ENCODE assay signal across 9 cellular contexts in genomic region chr2:151297882-151298281, GRCh38. TPM values are rescaled to one million over a fixed set of nuclear protein-coding genes. Genes with fewer than 3 reads are reported as not detected.
DNase-seq lines count a peak whose midpoint lies in the region; ATAC-seq, FAIRE-seq and TF ChIP-seq lines count a peak whose summit lies in the region.
"Had no signal": no experiment of that assay in that cellular context is flagged by ENCODE, and none has a peak within 500 bp of the region (broad histone marks: within the 10 kb centered on the region; RNA-seq: fewer than 3 reads in every experiment).

No MANE protein-coding gene starts in this region.

- BruUV-seq in endothelial cell of umbilical vein (replicated peaks; lab: Mats Ljungman, UMichigan): no TSS peak

- TF ChIP-seq POLR2A in endothelial cell of umbilical vein (IDR thresholded peaks at IDR 0.05; ENCODE audit: low read depth, low read length): peak; percentile 52

- H3K4me3 ChIP-seq in endothelial cell of umbilical vein (replicated peaks in 1 of 3; ENCODE audit: insufficient read depth in 1 of 3, low read depth in 1 of 3, low read length in 3 of 3): no peak overlapping the region
- H3K4me3 ChIP-seq: lung had no signal

- no peaks in the 10 kb centered on the region for H3K9me3 ChIP-seq in endothelial cell of umbilical vein (replicated peaks; ENCODE audit: control insufficient read depth, insufficient read depth, low read length)

- H3K4me1 ChIP-seq in endothelial cell of umbilical vein (ENCODE audit: control insufficient read depth, extremely low read depth, insufficient read depth, low read length): peaks cover 16% of the 10 kb centered on the region

- intact Hi-C loops in endothelial cell of umbilical vein (cut with micrococcal nuclease): loop anchor here (1.0 kb wide), 1 partner anchor 9 kb away; the partner anchor contains the start of gene NMI

- CTCF ChIA-PET in endothelial cell of umbilical vein (lab: Charles Lee): interaction anchor here (0.7 to 2.2 kb wide), 10 partner anchors 9 to 140 kb away, joined by 3 to 9 read pairs (median 3); partner anchors contain the start of genes NMI and RIF1

- no peaks in the 10 kb centered on the region for H3K27me3 ChIP-seq in endothelial cell of umbilical vein (ENCODE audit: control insufficient read depth in 2 of 2, insufficient read depth in 2 of 2, low read length in 2 of 2)

- ATAC-seq in GM18498 (IDR thresholded peaks at IDR 0.05; ENCODE audit: unreplicated experiment) (peak; percentile 90), GM21526 (IDR thresholded peaks at IDR 0.05; ENCODE audit: low FRiP score, unreplicated experiment) (peak; percentile 98), HG03520 (IDR thresholded peaks at IDR 0.05; ENCODE audit: unreplicated experiment) (peak; percentile 68)

- DNase-seq in endothelial cell of umbilical vein (ENCODE audit: low read depth, low spot score) (peak; percentile 92), NCI-H510A (lab: John Stamatoyannopoulos, UW) (no peak), HuH-7 (ENCODE audit: low spot score) (no peak), LoVo (ENCODE audit: low spot score) (no peak)
- DNase-seq in stimulated activated CD4-positive, alpha-beta T cell treated with anti-CD3 and anti-CD28 coated beads, Interleukin-15, amount 100 ng/mL, for 24 hours: no peak

- H3K79me2 ChIP-seq in endothelial cell of umbilical vein (ENCODE audit: control insufficient read depth, insufficient read depth, low read length): no peaks in the 10 kb centered on the region

- no peaks in the 10 kb centered on the region for H3K36me3 ChIP-seq in endothelial cell of umbilical vein (ENCODE audit: control insufficient read depth in 2 of 2, extremely low read depth in 1 of 2, insufficient read depth in 2 of 2, low read length in 2 of 2)

- dilution Hi-C loops in endothelial cell of umbilical vein (cut with MboI; ENCODE audit: extremely low pct_ligation_motif_present, low sequenced_read_pairs): no loop called here

- peak overlapping the region; percentile 71 for H3K27ac ChIP-seq in endothelial cell of umbilical vein (ENCODE audit: insufficient read depth, low read depth, low read length)

- H4K20me1 ChIP-seq in endothelial cell of umbilical vein (replicated peaks; ENCODE audit: control insufficient read depth, extremely low read depth, insufficient read depth, low read length): no peaks in the 10 kb centered on the region

- H3K9ac ChIP-seq in endothelial cell of umbilical vein (replicated peaks; ENCODE audit: extremely low read depth, insufficient read depth, low read length): no peak overlapping the region

- H2AFZ ChIP-seq in endothelial cell of umbilical vein (ENCODE audit: low read depth, low read length): peak overlapping the region; percentile 77

- no peaks in the 10 kb centered on the region for H3K9me1 ChIP-seq in endothelial cell of umbilical vein (replicated peaks; ENCODE audit: control insufficient read depth, extremely low read depth, insufficient read depth, low read length)

- POLR2A ChIA-PET in endothelial cell of umbilical vein (lab: Charles Lee): no interaction called here

- TF ChIP-seq CTCF in endothelial cell of umbilical vein (IDR thresholded peaks at IDR 0.05; ENCODE audit: extremely low read depth in 1 of 2, insufficient read depth in 1 of 2, low read depth in 1 of 2, low read length in 2 of 2): no peak

- FAIRE-seq in endothelial cell of umbilical vein (lab: Jason Lieb, UNC): peak; percentile 93

- H3K4me2 ChIP-seq in endothelial cell of umbilical vein (ENCODE audit: insufficient read depth, low read length): peak overlapping the region; percentile 86

TF ChIP-seq in endothelial cell of umbilical vein, 7 proteins besides CTCF, POLR2A, EP300 and RAD21:
- TF ChIP-seq GATA2 (IDR thresholded peaks at IDR 0.05; ENCODE audit: insufficient read depth, insufficient read length, low read depth, low read length): peak; percentile 99
- TF ChIP-seq EZH2 (IDR thresholded peaks at IDR 0.05; ENCODE audit: borderline replicate concordance, low read depth, low read length, severe bottlenecking): no peak
- TF ChIP-seq MYC (IDR thresholded peaks at IDR 0.05; ENCODE audit: low read depth, low read length): no peak
- peak; percentile 63 for TF ChIP-seq POLR2AphosphoS5 (IDR thresholded peaks at IDR 0.05; ENCODE audit: insufficient read depth, low read depth, low read length)
- TF ChIP-seq JUN (IDR thresholded peaks at IDR 0.05; ENCODE audit: borderline replicate concordance, insufficient read depth, insufficient read length, low read depth): peak; percentile 78
- peak; percentile 61 for TF ChIP-seq FOS (IDR thresholded peaks at IDR 0.05; ENCODE audit: borderline replicate concordance, insufficient read depth, low read length)
- TF ChIP-seq, protein P1, sequence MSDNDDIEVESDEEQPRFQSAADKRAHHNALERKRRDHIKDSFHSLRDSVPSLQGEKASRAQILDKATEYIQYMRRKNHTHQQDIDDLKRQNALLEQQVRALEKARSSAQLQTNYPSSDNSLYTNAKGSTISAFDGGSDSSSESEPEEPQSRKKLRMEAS (IDR thresholded peaks at IDR 0.05; ENCODE audit: insufficient read depth, insufficient read length): no peak

RNA-seq across cellular contexts. Expression of gene NMI, which starts 8.4 kb away (rescaled TPM):
- 17.1 and 24.9 TPM in 2 replicates for total RNA-seq in endothelial cell of umbilical vein
- polyA plus RNA-seq in endothelial cell of umbilical vein: 3.5 and 6.0 TPM in 2 replicates
- 12.1 and 14.0 TPM in 2 replicates for polyA plus RNA-seq in endothelial cell of umbilical vein (2011; cell fraction: cytosol; rRNA removed)
- 5.2 and 8.8 TPM in 2 replicates for polyA plus RNA-seq in endothelial cell of umbilical vein (2011; cell fraction: nucleus; rRNA removed)
- polyA plus RNA-seq in endothelial cell of umbilical vein (2012): 23.9 and 31.8 TPM in 2 replicates
- polyA minus RNA-seq in endothelial cell of umbilical vein: 1.9 and 2.3 TPM in 2 replicates
- polyA minus RNA-seq in endothelial cell of umbilical vein (2011; cell fraction: cytosol; rRNA and poly(A)+ RNA removed): 3.1 TPM
- polyA minus RNA-seq in endothelial cell of umbilical vein (2011; cell fraction: nucleus; rRNA and poly(A)+ RNA removed): 2.4 and 3.6 TPM in 2 replicates

RNA-seq across cellular contexts. Expression of gene RBM43, which starts 36.2 kb away (rescaled TPM):
- total RNA-seq in endothelial cell of umbilical vein: 6.4 and 6.5 TPM in 2 replicates
- polyA plus RNA-seq in endothelial cell of umbilical vein: 2.6 and 3.7 TPM in 2 replicates
- 3.7 and 4.4 TPM in 2 replicates for polyA plus RNA-seq in endothelial cell of umbilical vein (2011; cell fraction: cytosol; rRNA removed)
- 3.7 and 4.3 TPM in 2 replicates for polyA plus RNA-seq in endothelial cell of umbilical vein (2011; cell fraction: nucleus; rRNA removed)
- 4.6 and 6.5 TPM in 2 replicates for polyA plus RNA-seq in endothelial cell of umbilical vein (2012)
- polyA minus RNA-seq in endothelial cell of umbilical vein: 3.3 and 3.8 TPM in 2 replicates
- polyA minus RNA-seq in endothelial cell of umbilical vein (2011; cell fraction: cytosol; rRNA and poly(A)+ RNA removed): 0.41 TPM
- 4.4 and 4.6 TPM in 2 replicates for polyA minus RNA-seq in endothelial cell of umbilical vein (2011; cell fraction: nucleus; rRNA and poly(A)+ RNA removed)

RNA-seq across cellular contexts. Expression of gene TNFAIP6, which starts 59.5 kb away (rescaled TPM):
- total RNA-seq in endothelial cell of umbilical vein: not detected in 2 replicates
- polyA plus RNA-seq in endothelial cell of umbilical vein: not detected in 2 replicates
- polyA plus RNA-seq in endothelial cell of umbilical vein (2011; cell fraction: cytosol; rRNA removed): not detected in 2 replicates
- polyA plus RNA-seq in endothelial cell of umbilical vein (2011; cell fraction: nucleus; rRNA removed): not detected in 2 replicates
- not detected in 2 replicates for polyA plus RNA-seq in endothelial cell of umbilical vein (2012)
- polyA minus RNA-seq in endothelial cell of umbilical vein: not detected in 2 replicates
- not detected for polyA minus RNA-seq in endothelial cell of umbilical vein (2011; cell fraction: cytosol; rRNA and poly(A)+ RNA removed)
- not detected in 2 replicates for polyA minus RNA-seq in endothelial cell of umbilical vein (2011; cell fraction: nucleus; rRNA and poly(A)+ RNA removed)
